Comparison of ENCODE assay signal across 8 cellular contexts in the genomic region with DNA sequence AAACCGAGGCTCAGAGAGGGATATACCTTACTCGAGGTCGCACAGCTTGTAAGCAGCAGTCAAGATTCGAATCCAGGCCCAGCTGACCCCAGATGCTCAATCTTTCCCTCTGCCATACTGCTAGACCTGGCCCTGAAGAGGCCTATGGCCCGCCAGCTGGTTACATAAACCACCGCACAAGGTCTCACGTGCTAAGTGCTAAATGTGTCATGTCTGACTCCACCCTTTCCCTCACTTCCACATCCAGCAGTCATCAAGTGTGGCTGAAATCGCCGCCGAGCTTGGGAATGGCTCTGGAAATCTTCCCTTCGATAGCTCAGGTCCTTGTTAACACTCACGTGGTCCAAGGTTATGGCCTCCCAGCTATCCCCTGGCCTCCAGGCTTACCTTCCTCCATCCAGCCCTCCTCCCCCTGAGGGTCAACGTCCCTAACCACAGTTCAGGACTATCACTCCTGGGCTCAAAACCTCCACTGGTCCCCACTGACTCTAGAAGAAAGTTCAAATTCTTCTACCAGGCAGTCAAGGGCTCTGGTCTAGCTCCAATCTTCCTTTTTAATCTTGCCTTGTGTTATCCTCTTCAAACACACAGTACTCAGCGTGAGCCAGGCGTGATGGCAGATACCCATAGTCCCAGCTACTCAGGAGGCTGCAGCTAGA. TPM values are rescaled to one million over a fixed set of nuclear protein-coding genes. Genes with fewer than 3 reads are reported as not detected.
DNase-seq lines count a peak whose midpoint lies in the region; ATAC-seq and TF ChIP-seq lines count a peak whose summit lies in the region.

No MANE protein-coding gene starts in this region.

- no peaks in the 10 kb centered on the region for H3K9me3 Mint-ChIP-seq in CD4-positive, CD25-positive, alpha-beta regulatory T cell

- H3K4me3 Mint-ChIP-seq in CD4-positive, CD25-positive, alpha-beta regulatory T cell, result peak overlapping the region in 3 of 4 donors; percentile 93 to 97 (median 96)

- H3K79me2 ChIP-seq in fibroblast of lung (ENCODE audit: control insufficient read depth, insufficient read depth, low read length), result peaks cover 81% of the 10 kb centered on the region
- peaks cover 74% of the 10 kb centered on the region for H3K79me2 ChIP-seq in parathyroid adenoma

- H3K27ac ChIP-seq in CD4-positive, CD25-positive, alpha-beta regulatory T cell (ENCODE audit: insufficient read depth, low read length, poor library complexity, severe bottlenecking), result no peak overlapping the region
- H3K27ac ChIP-seq in SK-N-MC, result peak overlapping the region; percentile 57
- H3K27ac ChIP-seq in fibroblast of lung (ENCODE audit: insufficient read depth, low read length), result peak overlapping the region; percentile 91
- peak overlapping the region; percentile 99 for H3K27ac ChIP-seq in parathyroid adenoma
- no peak overlapping the region for H3K27ac ChIP-seq in effector memory CD4-positive, alpha-beta T cell (ENCODE audit: insufficient read depth, low read length, poor library complexity, severe bottlenecking)
- no peak overlapping the region for H3K27ac ChIP-seq in substantia nigra (ENCODE audit: low read depth, low read length, poor library complexity, severe bottlenecking)

- H3K4me1 ChIP-seq in CD4-positive, CD25-positive, alpha-beta regulatory T cell (ENCODE audit: control insufficient read depth, insufficient read depth, low read length, poor library complexity, severe bottlenecking), result peaks cover 31% of the 10 kb centered on the region
- H3K4me1 ChIP-seq in fibroblast of lung (ENCODE audit: control insufficient read depth, extremely low read depth, insufficient read depth, low read length), result peaks cover 21% of the 10 kb centered on the region
- H3K4me1 ChIP-seq in parathyroid adenoma, result peaks cover 37% of the 10 kb centered on the region
- peaks cover 19% of the 10 kb centered on the region for H3K4me1 ChIP-seq in effector memory CD4-positive, alpha-beta T cell (ENCODE audit: control insufficient read depth, insufficient read depth, low read length, poor library complexity, severe bottlenecking)

- H3K9ac ChIP-seq in SK-N-MC (ENCODE audit: insufficient read length), result no peak overlapping the region
- no peak overlapping the region for H3K9ac ChIP-seq in fibroblast of lung (ENCODE audit: insufficient read depth, low read length)
- no peak overlapping the region for H3K9ac ChIP-seq in parathyroid adenoma

- ATAC-seq in CD4-positive, CD25-positive, alpha-beta regulatory T cell (ENCODE audit: low read depth in 2 of 2), result no peak

- no peak overlapping the region for H2AFZ ChIP-seq in fibroblast of lung (ENCODE audit: low read length)
- no peak overlapping the region for H2AFZ ChIP-seq in parathyroid adenoma

- no peak overlapping the region for H3K4me3 ChIP-seq in CD4-positive, CD25-positive, alpha-beta regulatory T cell (ENCODE audit: low read depth, low read length)
- H3K4me3 ChIP-seq in SK-N-MC, result no peak overlapping the region
- peak overlapping the region in 1 of 4 experiments; percentile 91 for H3K4me3 ChIP-seq in fibroblast of lung (replicated peaks in 1 of 4; ENCODE audit: control extremely low read depth in 1 of 4, insufficient read depth in 1 of 4, low read depth in 3 of 4, low read length in 4 of 4)
- H3K4me3 ChIP-seq in parathyroid adenoma (ENCODE audit: low read depth, low read length), result peak overlapping the region; percentile 23
- no peak overlapping the region for H3K4me3 ChIP-seq in effector memory CD4-positive, alpha-beta T cell (ENCODE audit: insufficient read depth, low read depth, low read length, poor library complexity, severe bottlenecking)

- peaks cover 2% of the 10 kb centered on the region for H4K20me1 ChIP-seq in fibroblast of lung (ENCODE audit: control insufficient read depth, extremely low read depth, insufficient read depth, low read length)

- H3K27me3 ChIP-seq in CD4-positive, CD25-positive, alpha-beta regulatory T cell (ENCODE audit: control insufficient read depth, insufficient read depth, low read length), result no peaks in the 10 kb centered on the region
- H3K27me3 ChIP-seq in fibroblast of lung (ENCODE audit: control insufficient read depth, insufficient read depth, low read length) (no peaks in the 10 kb centered on the region), parathyroid adenoma (ENCODE audit: control insufficient read depth, insufficient read depth, low read length) (no peaks in the 10 kb centered on the region)
- no peaks in the 10 kb centered on the region for H3K27me3 ChIP-seq in effector memory CD4-positive, alpha-beta T cell (replicated peaks; ENCODE audit: control insufficient read depth, insufficient read depth, low read length, poor library complexity, severe bottlenecking)

- TF ChIP-seq CTCF in fibroblast of lung (conservative IDR thresholded peaks at IDR 0.05 in 1 of 2, IDR thresholded peaks at IDR 0.05 in 1 of 2; ENCODE audit: low read depth in 1 of 2, low read length in 2 of 2), result no peak
- TF ChIP-seq CTCF in parathyroid adenoma (IDR thresholded peaks at IDR 0.05), result no peak

- H3K4me1 Mint-ChIP-seq in CD4-positive, CD25-positive, alpha-beta regulatory T cell, result peaks cover 6 to 74% (median 43%) of the 10 kb centered on the region in 4 donors

- no peaks in the 10 kb centered on the region for H3K36me3 ChIP-seq in CD4-positive, CD25-positive, alpha-beta regulatory T cell (ENCODE audit: control insufficient read depth, insufficient read depth, low read length)
- H3K36me3 ChIP-seq in SK-N-MC (ENCODE audit: insufficient read depth, low read length), result no peaks in the 10 kb centered on the region
- H3K36me3 ChIP-seq in fibroblast of lung (ENCODE audit: control insufficient read depth, insufficient read depth, low read length), result peaks cover 2% of the 10 kb centered on the region
- no peaks in the 10 kb centered on the region for H3K36me3 ChIP-seq in parathyroid adenoma (ENCODE audit: control insufficient read depth, insufficient read depth, low read length)
- H3K36me3 ChIP-seq in effector memory CD4-positive, alpha-beta T cell (ENCODE audit: control insufficient read depth, insufficient read depth, low read length), result no peaks in the 10 kb centered on the region

- H3K36me3 Mint-ChIP-seq in CD4-positive, CD25-positive, alpha-beta regulatory T cell, result peaks cover 5% of the 10 kb centered on the region

- H3K4me2 ChIP-seq in fibroblast of lung (ENCODE audit: extremely low read depth, insufficient read depth, low read length), result peak overlapping the region; percentile 27
- H3K4me2 ChIP-seq in parathyroid adenoma (ENCODE audit: low read length), result peak overlapping the region; percentile 60

- H3K27ac Mint-ChIP-seq in CD4-positive, CD25-positive, alpha-beta regulatory T cell, result peak overlapping the region; percentile 0 to 60 (median 57)

- H3K9me3 ChIP-seq in CD4-positive, CD25-positive, alpha-beta regulatory T cell (ENCODE audit: control insufficient read depth in 2 of 2, low read length in 2 of 2), result no peaks in the 10 kb centered on the region
- H3K9me3 ChIP-seq in SK-N-MC (ENCODE audit: low read depth, low read length), result no peaks in the 10 kb centered on the region
- H3K9me3 ChIP-seq in fibroblast of lung (ENCODE audit: control insufficient read depth, insufficient read depth, low read depth, low read length), result no peaks in the 10 kb centered on the region
- no peaks in the 10 kb centered on the region for H3K9me3 ChIP-seq in parathyroid adenoma (ENCODE audit: control insufficient read depth, low read length)
- H3K9me3 ChIP-seq in effector memory CD4-positive, alpha-beta T cell (ENCODE audit: control insufficient read depth, low read length), result no peaks in the 10 kb centered on the region

- no peak for DNase-seq in CD4-positive, CD25-positive, alpha-beta regulatory T cell
- DNase-seq in SK-N-MC (ENCODE audit: low read depth, low spot score) (no peak), fibroblast of lung (ENCODE audit: low read depth in 2 of 2) (peak in 1 of 2 donors; percentile 39), NCI-H1417 (lab: John Stamatoyannopoulos, UW) (no peak), substantia nigra (lab: John Stamatoyannopoulos, UW) (no peak), 8988T (no peak)
- no peak for DNase-seq in effector memory CD4-positive, alpha-beta T cell

- H3K27me3 Mint-ChIP-seq in CD4-positive, CD25-positive, alpha-beta regulatory T cell, result peaks cover 4% of the 10 kb centered on the region

RNA-seq across cellular contexts. Expression of gene ZBTB4, which starts 3.5 kb away (rescaled TPM):
- total RNA-seq in CD4-positive, CD25-positive, alpha-beta regulatory T cell, result 53.5 TPM
- polyA plus RNA-seq in CD4-positive, CD25-positive, alpha-beta regulatory T cell, result 10 to 100 TPM in 3 of 4 donors, 1 to 10 TPM in 1; 8.3 to 14.0 (median 11.0) TPM
- total RNA-seq in fibroblast of lung, result 16.4 and 29.9 TPM in 2 replicates
- 21.3 and 22.3 TPM in 2 replicates for polyA plus RNA-seq in fibroblast of lung
- polyA plus RNA-seq in fibroblast of lung (2012), result 37.4 and 43.3 TPM in 2 replicates
- 74.3 and 81.7 TPM in 2 replicates for polyA minus RNA-seq in fibroblast of lung (ENCODE audit: low replicate concordance)

RNA-seq across cellular contexts. Expression of gene SLC35G6, which starts 5.4 kb away (rescaled TPM):
- not detected for total RNA-seq in CD4-positive, CD25-positive, alpha-beta regulatory T cell
- not detected for polyA plus RNA-seq in CD4-positive, CD25-positive, alpha-beta regulatory T cell
- not detected in 2 replicates for total RNA-seq in fibroblast of lung
- not detected in 2 replicates for polyA plus RNA-seq in fibroblast of lung
- not detected in 2 replicates for polyA plus RNA-seq in fibroblast of lung (2012)
- not detected in 2 replicates for polyA minus RNA-seq in fibroblast of lung (ENCODE audit: low replicate concordance)

RNA-seq across cellular contexts. Expression of gene POLR2A, which starts 8.3 kb away (rescaled TPM):
- total RNA-seq in CD4-positive, CD25-positive, alpha-beta regulatory T cell, result 568 TPM
- 10 to 100 TPM; 32.3 to 44.0 (median 37.2) TPM for polyA plus RNA-seq in CD4-positive, CD25-positive, alpha-beta regulatory T cell
- 60.1 and 75.8 TPM in 2 replicates for total RNA-seq in fibroblast of lung
- polyA plus RNA-seq in fibroblast of lung, result 6.8 and 7.1 TPM in 2 replicates
- polyA plus RNA-seq in fibroblast of lung (2012), result 56.0 and 62.6 TPM in 2 replicates
- polyA minus RNA-seq in fibroblast of lung (ENCODE audit: low replicate concordance), result 232 and 413 TPM in 2 replicates

RNA-seq across cellular contexts. Expression of gene CHRNB1, which starts 31.0 kb away (rescaled TPM):
- 7.6 TPM for total RNA-seq in CD4-positive, CD25-positive, alpha-beta regulatory T cell
- polyA plus RNA-seq in CD4-positive, CD25-positive, alpha-beta regulatory T cell, result 10 to 100 TPM; 18.0 to 28.7 (median 27.0) TPM
- 5.6 and 12.2 TPM in 2 replicates for total RNA-seq in fibroblast of lung
- 6.3 and 9.2 TPM in 2 replicates for polyA plus RNA-seq in fibroblast of lung
- 4.4 and 7.1 TPM in 2 replicates for polyA plus RNA-seq in fibroblast of lung (2012)
- 7.1 and 8.8 TPM in 2 replicates for polyA minus RNA-seq in fibroblast of lung (ENCODE audit: low replicate concordance)

RNA-seq across cellular contexts. Expression of gene FGF11, which starts 36.6 kb away (rescaled TPM):
- 3.3 TPM for total RNA-seq in CD4-positive, CD25-positive, alpha-beta regulatory T cell
- polyA plus RNA-seq in CD4-positive, CD25-positive, alpha-beta regulatory T cell, result under 1 TPM in 3 of 4 donors, not detected in 1; 0.07 to 0.27 (median 0.18) TPM
- total RNA-seq in fibroblast of lung, result 0.33 and 1.3 TPM in 2 replicates
- polyA plus RNA-seq in fibroblast of lung, result 0.43 and 0.87 TPM in 2 replicates
- 0.44 and 0.79 TPM in 2 replicates for polyA plus RNA-seq in fibroblast of lung (2012)
- 0.43 and 5.0 TPM in 2 replicates for polyA minus RNA-seq in fibroblast of lung (ENCODE audit: low replicate concordance)

Comparison
In these comparisons a context has a peak if more than half of its experiments do, and no peak if none do; other contexts are left out.
1. H3K27ac ChIP-seq: peak in SK-N-MC (single experiment), fibroblast of lung (single experiment) and parathyroid adenoma (single experiment); none in CD4-positive, CD25-positive, alpha-beta regulatory T cell (single experiment), effector memory CD4-positive, alpha-beta T cell (single experiment) and substantia nigra (single experiment).